In genomic region chr6:129893513-129894098, GRCh38 we compare ENCODE assay signal across 10 cellular contexts. TPM values are rescaled to one million over a fixed set of nuclear protein-coding genes. Genes with fewer than 3 reads are reported as not detected.
DNase-seq lines count a peak whose midpoint lies in the region; ATAC-seq and TF ChIP-seq lines count a peak whose summit lies in the region.
"Had no signal": no experiment of that assay in that cellular context is flagged by ENCODE, and none has a peak within 500 bp of the region (broad histone marks: within the 10 kb centered on the region; RNA-seq: fewer than 3 reads in every experiment).

No MANE protein-coding gene starts in this region.

- CTCF ChIA-PET in OCI-LY7 (lab: Charles Lee; ENCODE audit: unreplicated experiment): no interaction called here

- intact Hi-C loops in cardiac septum (cut with DNase I): no loop called here
- intact Hi-C loops in OCI-LY7 (cut with micrococcal nuclease; ENCODE audit: unreplicated experiment): loop anchor here (2.0 kb wide), 1 partner anchor 127 kb away; no protein-coding TSS in a partner anchor

- H3K9me2 ChIP-seq in OCI-LY7 (ENCODE audit: insufficient read depth, low read length): no peaks in the 10 kb centered on the region

- ATAC-seq in thoracic aorta (ENCODE audit: insufficient number of reproducible peaks, low FRiP score, low read depth): no peak
- no peak for ATAC-seq in HG03469 (IDR thresholded peaks at IDR 0.05; ENCODE audit: unreplicated experiment)

- no peaks in the 10 kb centered on the region for H3K4me1 ChIP-seq in cardiac muscle cell (ENCODE audit: low read depth)
- no peaks in the 10 kb centered on the region for H3K4me1 ChIP-seq in OCI-LY7 (ENCODE audit: insufficient read depth, low read length, poor library complexity, severe bottlenecking)
- H3K4me1 ChIP-seq in fibroblast of lung (ENCODE audit: control insufficient read depth, extremely low read depth, insufficient read depth, low read length): peaks cover 4% of the 10 kb centered on the region
- no peaks in the 10 kb centered on the region for H3K4me1 ChIP-seq in thoracic aorta (ENCODE audit: control insufficient read depth in 1 of 2, low read depth in 2 of 2)

- H4K20me1 ChIP-seq in OCI-LY7 (ENCODE audit: insufficient read depth, low read length) (no peaks in the 10 kb centered on the region), fibroblast of lung (ENCODE audit: control insufficient read depth, extremely low read depth, insufficient read depth, low read length) (no peaks in the 10 kb centered on the region)

- no peak overlapping the region for H3K4me3 ChIP-seq in cardiac muscle cell
- H3K4me3 ChIP-seq in OCI-LY7 (ENCODE audit: low read depth, low read length, poor library complexity, severe bottlenecking): no peak overlapping the region
- no peak overlapping the region for H3K4me3 ChIP-seq in fibroblast of lung (replicated peaks in 1 of 4; ENCODE audit: control extremely low read depth in 1 of 4, insufficient read depth in 1 of 4, low read depth in 3 of 4, low read length in 4 of 4)
- H3K4me3 ChIP-seq in thoracic aorta: no peak overlapping the region

- TF ChIP-seq CTCF in cardiac muscle cell (IDR thresholded peaks at IDR 0.05; ENCODE audit: low read depth, low read length) (peak; percentile 44), OCI-LY7 (conservative IDR thresholded peaks at IDR 0.05; ENCODE audit: low read length) (peak; percentile 73), fibroblast of lung (conservative IDR thresholded peaks at IDR 0.05 in 1 of 2, IDR thresholded peaks at IDR 0.05 in 1 of 2; ENCODE audit: low read depth in 1 of 2, low read length in 2 of 2) (peak in 1 of 2 donors; percentile 46), thoracic aorta (IDR thresholded peaks at IDR 0.05) (peak; percentile 23)

- peak in 1 of 2 donors; percentile 54 for DNase-seq in cardiac muscle cell (ENCODE audit: low read depth in 1 of 2, low spot score in 1 of 2)
- no peak for DNase-seq in cardiac septum (ENCODE audit: low spot score)
- peak; percentile 14 for DNase-seq in OCI-LY7 (ENCODE audit: low spot score)
- peak; percentile 38 to 70 for DNase-seq in fibroblast of lung (ENCODE audit: low read depth in 2 of 2)
- no peak for DNase-seq in thoracic aorta (ENCODE audit: low spot score)
- no peak for DNase-seq in GDM1 (lab: John Stamatoyannopoulos, UW)
- no peak for DNase-seq in NCI-H2029 treated with DMSO at 0.1 percent for 48 hours (lab: John Stamatoyannopoulos, UW)
- DNase-seq: brain microvascular endothelial cell, occipital lobe had no signal

- H3K9ac ChIP-seq in fibroblast of lung (ENCODE audit: insufficient read depth, low read length): no peak overlapping the region

- no peaks in the 10 kb centered on the region for H3K36me3 ChIP-seq in cardiac muscle cell
- no peaks in the 10 kb centered on the region for H3K36me3 ChIP-seq in OCI-LY7 (ENCODE audit: insufficient read depth, low read length)
- H3K36me3 ChIP-seq in fibroblast of lung (ENCODE audit: control insufficient read depth, insufficient read depth, low read length): no peaks in the 10 kb centered on the region
- H3K36me3 ChIP-seq in thoracic aorta: no peaks in the 10 kb centered on the region
- H3K36me3 ChIP-seq: brain microvascular endothelial cell had no signal

- POLR2A ChIA-PET in OCI-LY7 (lab: Charles Lee): no interaction called here

- H3K27me3 ChIP-seq in cardiac muscle cell: peaks cover 10% of the 10 kb centered on the region
- no peaks in the 10 kb centered on the region for H3K27me3 ChIP-seq in fibroblast of lung (ENCODE audit: control insufficient read depth, insufficient read depth, low read length)
- no peaks in the 10 kb centered on the region for H3K27me3 ChIP-seq in thoracic aorta (replicated peaks; ENCODE audit: insufficient read depth)
- H3K27me3 ChIP-seq: brain microvascular endothelial cell had no signal

- H3K9me3 ChIP-seq in cardiac muscle cell (ENCODE audit: low read depth) (no peaks in the 10 kb centered on the region), OCI-LY7 (ENCODE audit: low read length) (no peaks in the 10 kb centered on the region), fibroblast of lung (ENCODE audit: control insufficient read depth, insufficient read depth, low read depth, low read length) (no peaks in the 10 kb centered on the region), thoracic aorta (no peaks in the 10 kb centered on the region)

- no peak overlapping the region for H3K4me2 ChIP-seq in OCI-LY7 (ENCODE audit: low read length)
- H3K4me2 ChIP-seq in fibroblast of lung (ENCODE audit: extremely low read depth, insufficient read depth, low read length): no peak overlapping the region

- BruUV-seq in OCI-LY7 (replicated peaks; lab: Mats Ljungman, UMichigan): no TSS peak

- H2AFZ ChIP-seq in OCI-LY7 (ENCODE audit: low read length): no peak overlapping the region
- H2AFZ ChIP-seq in fibroblast of lung (ENCODE audit: low read length): no peak overlapping the region

- no peaks in the 10 kb centered on the region for H3K79me2 ChIP-seq in OCI-LY7 (ENCODE audit: insufficient read depth, low read depth, low read length)
- H3K79me2 ChIP-seq in fibroblast of lung (ENCODE audit: control insufficient read depth, insufficient read depth, low read length): no peaks in the 10 kb centered on the region

- H3K27ac ChIP-seq in cardiac muscle cell (no peak overlapping the region), OCI-LY7 (ENCODE audit: low read depth, low read length, poor library complexity, severe bottlenecking) (no peak overlapping the region), fibroblast of lung (ENCODE audit: insufficient read depth, low read length) (no peak overlapping the region), thoracic aorta (no peak overlapping the region)
- H3K27ac ChIP-seq: brain microvascular endothelial cell had no signal

RNA-seq across cellular contexts. Expression of gene TMEM244, which starts 32.5 kb away (rescaled TPM):
- total RNA-seq in cardiac muscle cell: not detected in 2 replicates
- polyA plus RNA-seq in cardiac muscle cell: not detected in 2 replicates
- not detected for total RNA-seq in cardiac septum
- total RNA-seq in OCI-LY7 (2014; rRNA removed; shearing (Covaris generic)): not detected in 2 replicates
- total RNA-seq in OCI-LY7 (2022): not detected in 2 replicates
- total RNA-seq in fibroblast of lung: not detected in 2 replicates
- not detected in 2 replicates for polyA plus RNA-seq in fibroblast of lung
- polyA plus RNA-seq in fibroblast of lung (2012): not detected in 2 replicates
- polyA minus RNA-seq in fibroblast of lung (ENCODE audit: low replicate concordance): not detected in 2 replicates
- not detected for total RNA-seq in thoracic aorta

Comparison
In these comparisons a context has a peak if more than half of its experiments do, and no peak if none do; other contexts are left out.
1. DNase-seq: peak in OCI-LY7 (single experiment) and fibroblast of lung (2 of 2); none in cardiac septum (single experiment), thoracic aorta (single experiment), GDM1 (single experiment) and NCI-H2029 treated with DMSO at 0.1 percent for 48 hours (single experiment).